In the genomic region with DNA sequence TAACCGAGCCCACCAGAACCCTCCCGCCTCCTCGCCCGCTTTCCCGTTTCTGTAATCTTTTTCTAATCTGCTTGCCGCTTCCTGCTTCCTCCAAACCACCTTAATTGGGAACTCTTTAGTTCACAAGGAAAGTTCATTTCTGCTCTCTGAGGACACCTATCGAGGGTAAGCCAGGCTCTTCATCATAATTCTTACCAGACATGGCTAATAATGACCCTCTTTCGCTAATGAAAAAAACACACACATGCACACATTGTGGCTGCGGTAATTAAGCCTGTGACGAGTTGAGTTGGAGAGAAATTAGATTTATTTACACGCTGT, we compare ENCODE assay signal across 8 cellular contexts.
DNase-seq lines count a peak whose midpoint lies in the region; FAIRE-seq and TF ChIP-seq lines count a peak whose summit lies in the region.

No MANE protein-coding gene starts in this region.

- H3K4me1 ChIP-seq in astrocyte (ENCODE audit: insufficient read depth, low read length) = peaks cover 37% of the 10 kb centered on the region
- H3K4me1 ChIP-seq in spleen = peaks cover 0 to 22% (median 16%) of the 10 kb centered on the region in 6 donors

- H3K79me2 ChIP-seq in astrocyte (ENCODE audit: insufficient read depth, low read length) = no peaks in the 10 kb centered on the region

- peaks cover 39% of the 10 kb centered on the region for H3K4me1 Mint-ChIP-seq in astrocyte (ENCODE audit: low read depth, unreplicated experiment)
- peaks cover 15 to 20% of the 10 kb centered on the region in 2 donors for H3K4me1 Mint-ChIP-seq in immature natural killer cell

- no peaks in the 10 kb centered on the region for H3K9me3 Mint-ChIP-seq in astrocyte (ENCODE audit: unreplicated experiment)
- H3K9me3 Mint-ChIP-seq in immature natural killer cell = peaks cover 0 to 2% (median 0%) of the 10 kb centered on the region in 6 donors

- no peaks in the 10 kb centered on the region for H3K27me3 Mint-ChIP-seq in astrocyte (ENCODE audit: low read depth, unreplicated experiment)
- peaks cover 2 to 4% (median 4%) of the 10 kb centered on the region in 3 donors for H3K27me3 Mint-ChIP-seq in immature natural killer cell (ENCODE audit: low read depth in 3 of 3)

- intact Hi-C loops in spleen (cut with DNase I; ENCODE audit: low total_unique reads) = no loop called here

- H3K4me3 Mint-ChIP-seq in astrocyte (ENCODE audit: unreplicated experiment) = peak overlapping the region; percentile 78
- H3K4me3 Mint-ChIP-seq in immature natural killer cell = peak overlapping the region; percentile 58 to 80 (median 72)

- DNase-seq in NCI-H1436 (lab: John Stamatoyannopoulos, UW) (peak; percentile 4), NCI-H1436 treated with DMSO at 0.1 percent for 48 hours (lab: John Stamatoyannopoulos, UW) (no peak), astrocyte (ENCODE audit: low read depth) (peak; percentile 59), immature natural killer cell (no peak), spleen (no peak), activated gamma-delta T cell (lab: John Stamatoyannopoulos, UW) (no peak), GM19238 (ENCODE audit: insufficient read length, low spot score) (no peak), NCI-H2107 treated with DMSO at 0.1 percent for 48 hours (lab: John Stamatoyannopoulos, UW; ENCODE audit: unreplicated experiment) (no peak)

- H2AFZ ChIP-seq in astrocyte (ENCODE audit: low read depth, low read length) = peak overlapping the region; percentile 82

- H3K9me3 ChIP-seq in astrocyte (ENCODE audit: insufficient read depth, low read depth, low read length) = no peaks in the 10 kb centered on the region
- H3K9me3 ChIP-seq in spleen = no peaks in the 10 kb centered on the region

- H3K4me2 ChIP-seq in astrocyte (ENCODE audit: low read length) = peak overlapping the region; percentile 92

- H3K4me3 ChIP-seq in astrocyte (ENCODE audit: insufficient read depth, low read depth, low read length) (peak overlapping the region; percentile 59), spleen (peak overlapping the region in 7 of 8 donors; percentile 9 to 50 (median 22))

- peak; percentile 34 for FAIRE-seq in astrocyte (lab: Jason Lieb, UNC)

- H3K27me3 ChIP-seq in astrocyte (ENCODE audit: insufficient read depth, low read length) (no peaks in the 10 kb centered on the region), spleen (replicated peaks in 1 of 7) (peaks cover 0 to 49% (median 0%) of the 10 kb centered on the region in 7 donors)

- H3K36me3 ChIP-seq in astrocyte (ENCODE audit: insufficient read depth, low read length) (no peaks in the 10 kb centered on the region), spleen (no peaks in the 10 kb centered on the region)

- H4K20me1 ChIP-seq in astrocyte (ENCODE audit: insufficient read depth, low read length) = no peaks in the 10 kb centered on the region

- H3K27ac Mint-ChIP-seq in astrocyte (ENCODE audit: unreplicated experiment) = peak overlapping the region; percentile 88
- H3K27ac Mint-ChIP-seq in immature natural killer cell = peak overlapping the region in 1 of 6 donors; percentile 9

- 1 to 4% (median 2%) methylated on average over 11 of the region's 11 CpGs for WGBS in spleen, 5 donors

- H3K27ac ChIP-seq in astrocyte (ENCODE audit: low read depth, low read length) (peak overlapping the region; percentile 57), spleen (peak overlapping the region in 7 of 8 donors; percentile 30 to 82 (median 68))

- H3K36me3 Mint-ChIP-seq in astrocyte (ENCODE audit: low read depth, unreplicated experiment) (no peaks in the 10 kb centered on the region), immature natural killer cell (no peaks in the 10 kb centered on the region)

- TF ChIP-seq CTCF in astrocyte (IDR thresholded peaks at IDR 0.05; ENCODE audit: insufficient read depth, low read depth, low read length) (peak; percentile 52), spleen (IDR thresholded peaks at IDR 0.05 in 8 of 11, conservative IDR thresholded peaks at IDR 0.05 in 3 of 11) (peak in 4 of 11 experiments; percentile 14 to 33 (median 27))

- peak overlapping the region; percentile 77 for H3K9ac ChIP-seq in astrocyte (ENCODE audit: low read length)

- no peak for TF ChIP-seq POLR2A in spleen (IDR thresholded peaks at IDR 0.05)

Comparison
In these comparisons a context has a peak if more than half of its experiments do, and no peak if none do; other contexts are left out.
1. DNase-seq: peak in NCI-H1436 (single experiment) and astrocyte (single experiment); none in NCI-H1436 treated with DMSO at 0.1 percent for 48 hours (single experiment), immature natural killer cell (0 of 3), spleen (single experiment), activated gamma-delta T cell (single experiment), GM19238 (single experiment) and NCI-H2107 treated with DMSO at 0.1 percent for 48 hours (single experiment).